Comparison of ENCODE assay signal across 8 cellular contexts in the genomic region with DNA sequence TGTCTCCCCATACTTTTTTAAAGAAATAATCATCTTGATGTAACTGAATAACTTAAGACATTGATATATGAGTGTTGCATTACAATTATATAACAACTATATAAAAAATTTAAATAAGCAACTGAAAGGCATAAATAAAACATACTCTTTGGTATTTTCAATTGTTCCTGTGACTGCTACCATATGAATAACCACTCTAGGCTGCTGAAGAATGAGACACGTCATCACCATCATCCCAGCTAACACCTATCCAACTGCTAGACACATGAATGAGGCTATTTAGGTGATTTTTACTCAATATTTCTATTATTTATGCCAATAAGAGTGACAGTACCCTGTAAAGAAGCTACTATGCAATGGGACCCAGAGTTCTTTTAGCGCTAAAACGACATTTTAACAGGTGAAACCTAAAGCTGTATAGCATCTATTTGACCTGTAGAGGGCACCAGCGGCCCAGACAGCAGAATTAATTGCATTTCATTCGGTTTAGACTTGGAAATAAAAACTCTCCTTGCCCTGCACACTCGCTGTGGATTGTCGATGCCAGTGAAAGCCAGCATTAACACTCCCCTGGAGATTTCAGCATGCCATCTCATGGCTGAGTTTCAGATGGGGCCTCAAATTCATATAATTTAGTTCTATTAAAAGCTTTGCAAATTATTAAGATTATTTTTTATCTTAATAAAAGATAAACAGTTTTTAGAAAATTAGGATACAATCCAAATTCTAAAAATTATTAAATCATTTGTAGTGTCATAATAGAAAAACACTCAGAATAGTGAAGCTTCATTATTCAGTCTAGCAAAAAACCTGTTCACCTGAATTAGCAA.
DNase-seq lines count a peak whose midpoint lies in the region; ATAC-seq, FAIRE-seq and TF ChIP-seq lines count a peak whose summit lies in the region.

No MANE protein-coding gene starts in this region.

- BruUV-seq in PC-3 (replicated peaks; lab: Mats Ljungman, UMichigan) (no TSS peak), K562 (replicated peaks; lab: Mats Ljungman, UMichigan) (no TSS peak)

- intact Hi-C loops in cardiac septum (cut with DNase I) (loop anchor here (2.0 to 10.0 kb wide), 4 partner anchors 88 to 930 kb away; partner anchors contain the start of gene PTH2R), PC-3 (cut with micrococcal nuclease) (loop anchor here (1.0 to 10.0 kb wide), 5 partner anchors 89 to 860 kb away; no protein-coding TSS in a partner anchor), K562 (cut with micrococcal nuclease) (loop anchor here (5.0 kb wide), 3 partner anchors 628 to 867 kb away; no protein-coding TSS in a partner anchor)

- POLR2A ChIA-PET in HEK293 (lab: Yijun Ruan, JAX): interaction anchor here (2.1 kb wide), 1 partner anchor 89 kb away, joined by 6 read pairs; the partner anchor contains the start of gene MAP2
- POLR2A ChIA-PET in PC-3 (lab: Charles Lee; ENCODE audit: unreplicated experiment): no interaction called here
- POLR2A ChIA-PET in K562 (lab: Yijun Ruan, JAX): no interaction called here

- CTCF ChIA-PET in HEK293 (lab: Yijun Ruan, JAX): interaction anchor here (0.5 to 7.0 kb wide), 74 partner anchors 9 to 1358 kb away, joined by 3 to 97 read pairs (median 4); partner anchors contain the start of genes MAP2 and UNC80
- CTCF ChIA-PET in PC-3 (lab: Charles Lee): interaction anchor here (0.6 to 2.7 kb wide), 7 partner anchors 33 to 91 kb away, joined by 3 to 35 read pairs (median 5); partner anchors contain the start of gene MAP2
- CTCF ChIA-PET in K562 (lab: Yijun Ruan, JAX; ENCODE audit: low intra/inter-chr PET ratio): interaction anchor here (0.7 kb wide), 1 partner anchor 944 kb away, joined by 3 read pairs; no protein-coding TSS in a partner anchor

- no peak for TF ChIP-seq POLR2A in K562 (conservative IDR thresholded peaks at IDR 0.05)

- H3K4me1 ChIP-seq in cardiac muscle cell (ENCODE audit: low read depth): no peaks in the 10 kb centered on the region
- no peaks in the 10 kb centered on the region for H3K4me1 ChIP-seq in HEK293 (ENCODE audit: control insufficient read depth, insufficient read depth, low read length)
- no peaks in the 10 kb centered on the region for H3K4me1 ChIP-seq in PC-3 (ENCODE audit: insufficient read depth, low read length)
- no peaks in the 10 kb centered on the region for H3K4me1 ChIP-seq in K562 (replicated peaks in 1 of 2; ENCODE audit: control insufficient read depth in 2 of 2, insufficient read depth in 2 of 2, low read length in 2 of 2)

- no peak overlapping the region for H3K4me3 ChIP-seq in cardiac muscle cell
- no peak overlapping the region for H3K4me3 ChIP-seq in HEK293 (ENCODE audit: low read depth, low read length)
- H3K4me3 ChIP-seq in PC-3 (ENCODE audit: low read length): no peak overlapping the region
- no peak overlapping the region for H3K4me3 ChIP-seq in K562

- no peaks in the 10 kb centered on the region for H3K36me3 ChIP-seq in cardiac muscle cell
- H3K36me3 ChIP-seq in HEK293 (ENCODE audit: control insufficient read depth in 2 of 2, insufficient read depth in 1 of 2, low read length in 2 of 2): no peaks in the 10 kb centered on the region
- no peaks in the 10 kb centered on the region for H3K36me3 ChIP-seq in PC-3 (ENCODE audit: low read depth, low read length)
- no peaks in the 10 kb centered on the region for H3K36me3 ChIP-seq in K562 (ENCODE audit: control insufficient read depth, insufficient read depth, low read length)

- H3F3A ChIP-seq in PC-3 (ENCODE audit: low read length, unreplicated experiment): no peaks in the 10 kb centered on the region

- peak; percentile 41 to 50 for TF ChIP-seq RAD21 in K562 (CRISPR knock-in tag; conservative IDR thresholded peaks at IDR 0.05 in 1 of 2, IDR thresholded peaks at IDR 0.05 in 1 of 2)

- H3K27ac ChIP-seq in cardiac muscle cell (no peak overlapping the region), HEK293 (ENCODE audit: extremely low read depth, low read depth, low read length) (no peak overlapping the region), PC-3 (ENCODE audit: low read length) (no peak overlapping the region), K562 (ENCODE audit: extremely low read depth, low read depth, low read length) (no peak overlapping the region)

- H4K20me1 ChIP-seq in PC-3 (ENCODE audit: low read length) (no peaks in the 10 kb centered on the region), K562 (replicated peaks; ENCODE audit: control insufficient read depth, insufficient read depth, low read length) (no peaks in the 10 kb centered on the region)

- H3K79me2 ChIP-seq in PC-3 (ENCODE audit: low read length) (no peaks in the 10 kb centered on the region), K562 (ENCODE audit: control insufficient read depth, insufficient read depth, low read length) (no peaks in the 10 kb centered on the region)

- H3K9me3 ChIP-seq in cardiac muscle cell (ENCODE audit: low read depth) (no peaks in the 10 kb centered on the region), HEK293 (ENCODE audit: control insufficient read depth, insufficient read depth, low read depth, low read length) (no peaks in the 10 kb centered on the region), PC-3 (ENCODE audit: low read length) (no peaks in the 10 kb centered on the region), K562 (replicated peaks; ENCODE audit: control insufficient read depth, insufficient read depth, low read depth, low read length) (no peaks in the 10 kb centered on the region)

- H3K27me3 ChIP-seq in cardiac muscle cell (no peaks in the 10 kb centered on the region), PC-3 (ENCODE audit: low read length) (no peaks in the 10 kb centered on the region), K562 (ENCODE audit: control insufficient read depth in 2 of 2, insufficient read depth in 2 of 2, low read length in 2 of 2) (no peaks in the 10 kb centered on the region)

- 4% methylated on average over 7 of the region's 7 CpGs for WGBS in K562 (ENCODE audit: insufficient coverage, low coverage, missing lambda C conversion rate)

- H3K9me2 ChIP-seq in PC-3 (replicated peaks; ENCODE audit: low read length): no peaks in the 10 kb centered on the region

- DNase-seq in cardiac muscle cell (ENCODE audit: low read depth in 1 of 2, low spot score in 1 of 2) (peak; percentile 68 to 73), cardiac septum (ENCODE audit: low spot score) (no peak), LoVo (ENCODE audit: low spot score) (peak; percentile 57), PC-3 (peak; percentile 82), K562 (ENCODE audit: extremely low read depth in 1 of 4, low spot score in 3 of 4) (peak; percentile 9 to 41 (median 21)), islet precursor cell (peak; percentile 53)
- DNase-seq in stimulated activated CD4-positive, alpha-beta T cell treated with anti-CD3 and anti-CD28 coated beads, Interleukin-2, amount 100 ng/mL, for 48 hours: peak; percentile 23 to 41

- peak overlapping the region; percentile 46 for H3K4me2 ChIP-seq in PC-3 (ENCODE audit: low read length)
- H3K4me2 ChIP-seq in K562 (ENCODE audit: insufficient read depth, low read length): no peak overlapping the region

- ATAC-seq in PC-3 (peak; percentile 94), K562 (0 out of 3 replicates have a peak, but pooled peaks have one; percentile 42)

- TF ChIP-seq EP300 in K562 (IDR thresholded peaks at IDR 0.05; ENCODE audit: low read length): no peak

- in situ Hi-C loops in K562 (cut with MboI): loop anchor here (25.0 kb wide), 1 partner anchor 878 kb away; no protein-coding TSS in a partner anchor

- H2AFZ ChIP-seq in PC-3 (ENCODE audit: low read length) (no peak overlapping the region), K562 (ENCODE audit: low read depth, low read length) (no peak overlapping the region)

- no peak overlapping the region for H3K9ac ChIP-seq in PC-3 (ENCODE audit: low read length)
- H3K9ac ChIP-seq in K562 (ENCODE audit: insufficient read depth in 1 of 2, low read depth in 2 of 2, low read length in 2 of 2): no peak overlapping the region

- no peak for FAIRE-seq in K562 (lab: Jason Lieb, UNC)

- TF ChIP-seq CTCF in cardiac muscle cell (IDR thresholded peaks at IDR 0.05; ENCODE audit: low read depth, low read length) (peak; percentile 81), HEK293 (tag by site-specific recombination; IDR thresholded peaks at IDR 0.05) (peak; percentile 55), PC-3 (conservative IDR thresholded peaks at IDR 0.05; ENCODE audit: low read depth, low read length) (peak; percentile 93), K562 (IDR thresholded peaks at IDR 0.05 in 2 of 3, conservative IDR thresholded peaks at IDR 0.05 in 1 of 3; ENCODE audit: insufficient read depth in 2 of 3, low read depth in 1 of 3, low read length in 3 of 3) (peak; percentile 47 to 52 (median 51); a peak in 4 of 6 replicates)

- H3K9me1 ChIP-seq in K562 (ENCODE audit: control insufficient read depth, insufficient read depth, low read length): no peaks in the 10 kb centered on the region

TF ChIP-seq in HEK293, 187 proteins besides CTCF, POLR2A, EP300 and RAD21 (continues in another document):
- TF ChIP-seq ZNF248 (tag by site-specific recombination; IDR thresholded peaks at IDR 0.05) (no peak), ZFP3 (tag by site-specific recombination; IDR thresholded peaks at IDR 0.05; ENCODE audit: low read depth) (no peak), ZNF654 (tag by site-specific recombination; IDR thresholded peaks at IDR 0.05; ENCODE audit: low read depth) (peak; percentile 84), YY1 (tag by site-specific recombination; IDR thresholded peaks at IDR 0.05) (no peak), GLI4 (tag by site-specific recombination; IDR thresholded peaks at IDR 0.05) (no peak), ZBTB20 (tag by site-specific recombination; IDR thresholded peaks at IDR 0.05) (no peak), ZNF544 (tag by site-specific recombination; IDR thresholded peaks at IDR 0.05) (no peak), ZBTB17 (tag by site-specific recombination; IDR thresholded peaks at IDR 0.05) (peak; percentile 57), ZNF660 (tag by site-specific recombination; IDR thresholded peaks at IDR 0.05) (0 out of 2 replicates have a peak, but pooled peaks have one; percentile 35), ZNF473 (tag by site-specific recombination; IDR thresholded peaks at IDR 0.05) (no peak)

TF ChIP-seq in K562, 482 proteins besides CTCF, POLR2A, EP300 and RAD21:
- TF ChIP-seq MYC (IDR thresholded peaks at IDR 0.05; ENCODE audit: low read depth, low read length): no peak
- no peak for TF ChIP-seq MYC (CRISPR knock-in tag; IDR thresholded peaks at IDR 0.05; ENCODE audit: borderline replicate concordance, low read depth)
- TF ChIP-seq DACH1 (IDR thresholded peaks at IDR 0.05; ENCODE audit: partially characterized antibody): peak; percentile 17
